1 cellular context compared by ENCODE assay signal in the genomic region with DNA sequence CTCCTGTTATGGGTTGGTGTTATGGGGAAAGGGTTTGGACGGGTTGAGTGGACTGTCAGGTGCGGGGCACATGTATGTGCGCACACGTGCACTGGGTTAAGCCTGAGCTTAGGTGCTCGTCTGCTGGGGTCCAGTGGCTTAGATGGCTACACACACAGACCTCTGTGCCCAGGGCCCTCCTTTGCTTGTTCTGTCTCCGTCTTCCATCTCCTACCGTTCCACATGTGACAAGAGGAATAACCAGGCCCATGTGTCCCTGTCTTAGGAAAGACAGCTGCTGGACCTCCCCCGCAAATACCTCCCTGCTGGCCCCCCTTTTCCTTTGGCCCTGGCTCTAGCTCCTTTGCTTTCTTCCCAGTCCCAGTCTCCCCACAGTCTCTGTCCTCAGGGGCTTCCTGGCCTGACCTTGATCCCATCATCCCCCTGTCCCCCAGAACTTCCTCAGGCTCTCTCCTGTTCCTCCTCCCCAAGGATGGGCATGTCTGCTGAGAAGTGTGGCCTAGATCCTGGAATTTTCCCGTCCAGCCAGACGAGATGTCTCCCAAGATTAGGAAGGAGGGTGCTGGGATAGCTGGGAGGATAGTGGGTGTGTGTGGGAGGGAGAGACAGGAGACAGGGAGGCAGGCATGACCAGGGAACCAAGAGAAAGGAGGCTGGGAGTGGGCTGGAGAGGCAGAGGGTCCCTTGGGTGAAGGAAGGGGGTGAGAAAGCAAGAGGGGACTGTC.
TF ChIP-seq lines count a peak whose summit lies in the region.

No MANE protein-coding gene starts in this region.

TF ChIP-seq in H1, 55 proteins besides CTCF, POLR2A, EP300 and RAD21:
- TF ChIP-seq EZH2 (IDR thresholded peaks at IDR 0.05; ENCODE audit: low read depth, low read length, severe bottlenecking): peak; percentile 39
- TF ChIP-seq PHF8 (conservative IDR thresholded peaks at IDR 0.05; ENCODE audit: low read depth, low read length): no peak
